ENCODE assay signal across 12 cellular contexts in genomic region chr15:29859981-29860745, GRCh38. TPM values are rescaled to one million over a fixed set of nuclear protein-coding genes. Genes with fewer than 3 reads are reported as not detected.
DNase-seq lines count a peak whose midpoint lies in the region; ATAC-seq lines count a peak whose summit lies in the region.
"Had no signal": no experiment of that assay in that cellular context is flagged by ENCODE, and none has a peak within 500 bp of the region (broad histone marks: within the 10 kb centered on the region; RNA-seq: fewer than 3 reads in every experiment).

No MANE protein-coding gene starts in this region.

- in situ Hi-C loops in KBM-7 (cut with MboI; ENCODE audit: low pct_unique_long_range_greater_than_20kb, low sequenced_read_pairs): no loop called here

- peak overlapping the region; percentile 38 for H3K27ac ChIP-seq in epithelial cell of prostate
- H3K27ac ChIP-seq: testis had no signal

- ATAC-seq in HG03135 (IDR thresholded peaks at IDR 0.05; ENCODE audit: unreplicated experiment) (no peak), HG03457 (IDR thresholded peaks at IDR 0.05; ENCODE audit: unreplicated experiment) (no peak)
- ATAC-seq: mucosa of descending colon had no signal

- DNase-seq in GM03348 (ENCODE audit: low spot score) (peak; percentile 86), RPMI7951 (ENCODE audit: low read depth) (peak; percentile 79), epithelial cell of prostate (ENCODE audit: low read depth, low spot score) (no peak), renal cortical epithelial cell (ENCODE audit: low read depth) (peak; percentile 77), AML-193 (lab: John Stamatoyannopoulos, UW) (no peak), KBM-7 (no peak)
- DNase-seq: activated naive CD4-positive, alpha-beta T cell treated with anti-CD3 and anti-CD28 coated beads for 36 hours; mucosa of descending colon; NCI-H2227 treated with DMSO at 0.1 percent for 48 hours; testis had no signal

RNA-seq across cellular contexts. Expression of gene TJP1, which starts 37.9 kb away (rescaled TPM):
- total RNA-seq in RPMI7951 (2014; rRNA removed; shearing (Covaris generic)): 28.1 and 31.6 TPM in 2 replicates
- total RNA-seq in renal cortical epithelial cell: 95.7 and 159 TPM in 2 replicates
- total RNA-seq: activated naive CD4-positive, alpha-beta T cell treated with anti-CD3 and anti-CD28 coated beads for 36 hours had no signal

Comparison
In these comparisons a context has a peak if more than half of its experiments do, and no peak if none do; other contexts are left out.
1. DNase-seq: peak in GM03348 (single experiment), RPMI7951 (single experiment) and renal cortical epithelial cell (single experiment); none in epithelial cell of prostate (single experiment), AML-193 (0 of 2) and KBM-7 (single experiment).